12 cellular contexts compared by ENCODE assay signal in genomic region chr22:28123989-28124766, GRCh38.
"Had no signal": no experiment of that assay in that cellular context is flagged by ENCODE, and none has a peak within 500 bp of the region (broad histone marks: within the 10 kb centered on the region; RNA-seq: fewer than 3 reads in every experiment).

No MANE protein-coding gene starts in this region.

- H3K27ac ChIP-seq: ascending aorta, pancreas, tibial artery, uterus had no signal

- H3K27me3 ChIP-seq: ascending aorta, pancreas, tibial artery, uterus had no signal

- H3K4me1 ChIP-seq: pancreas, uterus had no signal

- H3K4me3 ChIP-seq: ascending aorta, lung, pancreas, tibial artery, uterus had no signal

- DNase-seq: activated CD4-positive, alpha-beta memory T cell treated with anti-CD3 and anti-CD28 coated beads for 36 hours; activated CD4-positive, alpha-beta T cell treated with anti-CD3 and anti-CD28 coated beads for 36 hours; activated CD8-positive, alpha-beta memory T cell treated with anti-CD3 and anti-CD28 coated beads, Interleukin-2, amount 10 ng/mL, durations not matched to agents 7 days and 5 days; activated naive CD4-positive, alpha-beta T cell treated with anti-CD3 and anti-CD28 coated beads, Interleukin-2, amount 10 ng/mL, durations not matched to agents 7 days and 5 days; activated T-cell treated with anti-CD3 and anti-CD28 coated beads, Interleukin-2, amount 50 U/mL, for 1 hour; midbrain; pancreas; tibial artery; uterus had no signal

- H3K9me3 ChIP-seq: ascending aorta, pancreas, tibial artery, uterus had no signal

- ATAC-seq: activated CD4-positive, alpha-beta T cell treated with anti-CD3 and anti-CD28 coated beads for 36 hours; activated CD8-positive, alpha-beta memory T cell treated with anti-CD3 and anti-CD28 coated beads, Interleukin-2, amount 10 ng/mL, durations not matched to agents 7 days and 5 days; pancreas; stimulated activated effector memory CD8-positive, alpha-beta T cell treated with anti-CD3 and anti-CD28 coated beads, Interleukin-12 subunit alpha, Interleukin-12 subunit beta, amount 100 ng/mL, for 72 hours had no signal

- H3K36me3 ChIP-seq: ascending aorta, pancreas, tibial artery, uterus had no signal

- FAIRE-seq: pancreas had no signal
